ENCODE assay signal across 1 cellular context in genomic region chr3:194482196-194482593, GRCh38.
A peak's percentile ranks its signal among the peaks of the same experiment; 100 is the strongest.
TF ChIP-seq lines count a peak whose summit lies in the region.

No MANE protein-coding gene starts in this region.

TF ChIP-seq in HEK293, 187 proteins besides CTCF, POLR2A, EP300 and RAD21 (continued from another document):
- TF ChIP-seq ZNF280D (tag by site-specific recombination; IDR thresholded peaks at IDR 0.05): no peak
- TF ChIP-seq SP3 (tag by site-specific recombination; IDR thresholded peaks at IDR 0.05): no peak
- TF ChIP-seq SP7 (tag by site-specific recombination; IDR thresholded peaks at IDR 0.05): peak; percentile 63
- no peak for TF ChIP-seq ZNF558 (tag by site-specific recombination; IDR thresholded peaks at IDR 0.05)
TF ChIP-seq in HEK293: peak in this region for 1.
